Comparison of ENCODE assay signal across 10 cellular contexts in genomic region chr9:77516781-77517180, GRCh38.
"Had no signal": no experiment of that assay in that cellular context is flagged by ENCODE, and none has a peak within 500 bp of the region (broad histone marks: within the 10 kb centered on the region; RNA-seq: fewer than 3 reads in every experiment).

No MANE protein-coding gene starts in this region.

- H3K36me3 ChIP-seq: HAP-1 had no signal

- H3K27ac Mint-ChIP-seq: HFFc6 had no signal

- ATAC-seq: HCT116, K562 had no signal

- FAIRE-seq: HTR-8/SVneo, K562 had no signal

- H3K4me1 ChIP-seq: HAP-1 had no signal

- H3K4me3 Mint-ChIP-seq: HFFc6 had no signal

- DNase-seq: GM23248, GOT3, H7, HFFc6, IMR-90, KG1 had no signal

- H3K9me3 Mint-ChIP-seq: HFFc6 had no signal

- H3K9me3 ChIP-seq: HAP-1 had no signal

- H3K4me3 ChIP-seq: GM23248, HAP-1, K562 had no signal

- H3K27ac ChIP-seq: GM23248 had no signal
